ENCODE assay signal across 8 cellular contexts in genomic region chr12:68686262-68686594, GRCh38. TPM values are rescaled to one million over a fixed set of nuclear protein-coding genes. Genes with fewer than 3 reads are reported as not detected.
DNase-seq lines count a peak whose midpoint lies in the region; ATAC-seq, FAIRE-seq and TF ChIP-seq lines count a peak whose summit lies in the region.

No MANE protein-coding gene starts in this region.

- no peaks in the 10 kb centered on the region for H3K9me3 ChIP-seq in muscle layer of duodenum (ENCODE audit: control insufficient read depth in 1 of 2, low read length in 2 of 2)

- ATAC-seq in HG03432 (IDR thresholded peaks at IDR 0.05; ENCODE audit: unreplicated experiment) = peak; percentile 6
- ATAC-seq in GM18519 (IDR thresholded peaks at IDR 0.05; ENCODE audit: low FRiP score, unreplicated experiment) = no peak
- no peak for ATAC-seq in GM18520 (IDR thresholded peaks at IDR 0.05; ENCODE audit: unreplicated experiment)

- peaks cover 9 to 16% of the 10 kb centered on the region in 2 donors for H3K4me1 ChIP-seq in muscle layer of duodenum (ENCODE audit: control insufficient read depth in 1 of 2, insufficient read depth in 2 of 2, low read length in 2 of 2)

- FAIRE-seq in bronchial epithelial cell (lab: Jason Lieb, UNC) = no peak

- no peaks in the 10 kb centered on the region for H3K36me3 ChIP-seq in bronchial epithelial cell (ENCODE audit: control insufficient read depth, insufficient read depth, low read length)
- H3K36me3 ChIP-seq in muscle layer of duodenum (ENCODE audit: control insufficient read depth in 1 of 2, insufficient read depth in 2 of 2, low read length in 2 of 2) = peaks cover 7 to 8% of the 10 kb centered on the region in 2 donors

- DNase-seq in AG10803 (ENCODE audit: low read depth) (no peak), bronchial epithelial cell (ENCODE audit: low read depth) (peak; percentile 4), HUDEP-2 (lab: John Stamatoyannopoulos, UW; ENCODE audit: unreplicated experiment in 76 of 76) (no peak), NCI-H774 (lab: John Stamatoyannopoulos, UW) (no peak)

- H3K27ac ChIP-seq in muscle layer of duodenum (ENCODE audit: low read length) = peak overlapping the region; percentile 99

- H3K27me3 ChIP-seq in bronchial epithelial cell (ENCODE audit: control insufficient read depth, insufficient read depth, low read length) (no peaks in the 10 kb centered on the region), muscle layer of duodenum (ENCODE audit: low read depth, low read length) (no peaks in the 10 kb centered on the region)

- H3K4me3 ChIP-seq in AG10803 (ENCODE audit: low read length) (peak overlapping the region; percentile 83), bronchial epithelial cell (ENCODE audit: low read depth, low read length) (peak overlapping the region; percentile 67), muscle layer of duodenum (ENCODE audit: low read depth in 1 of 2, low read length in 2 of 2) (peak overlapping the region; percentile 94 to 100)

- TF ChIP-seq CTCF in AG10803 (conservative IDR thresholded peaks at IDR 0.05; ENCODE audit: low read length) (no peak), bronchial epithelial cell (IDR thresholded peaks at IDR 0.05; ENCODE audit: insufficient read depth, low read length, severe bottlenecking) (no peak)

RNA-seq across cellular contexts. Expression of gene NUP107, which starts 0.6 kb away (rescaled TPM):
- 24.1 and 28.7 TPM in 2 replicates for total RNA-seq in bronchial epithelial cell

RNA-seq across cellular contexts. Expression of gene SLC35E3, which starts 59.7 kb away (rescaled TPM):
- 2.7 and 3.2 TPM in 2 replicates for total RNA-seq in bronchial epithelial cell
